ENCODE assay signal across 38 cellular contexts in genomic region chrX:31851761-31852160, GRCh38.
"Had no signal": no experiment of that assay in that cellular context is flagged by ENCODE, and none has a peak within 500 bp of the region (broad histone marks: within the 10 kb centered on the region; RNA-seq: fewer than 3 reads in every experiment).

No MANE protein-coding gene starts in this region.

- H3K4me1 ChIP-seq: adrenal gland, ascending aorta, breast epithelium had no signal

- FAIRE-seq: bronchial epithelial cell had no signal

- H3K9me3 Mint-ChIP-seq: activated naive CD4-positive, alpha-beta T cell treated with anti-CD3 and anti-CD28 coated beads, Interleukin-2, amount 10 ng/mL, durations not matched to agents 7 days and 5 days; activated naive CD4-positive, alpha-beta T cell treated with anti-CD3 and anti-CD28 coated beads, Interleukin-2, amount 50 U/mL, for 24 hours; activated naive CD8-positive, alpha-beta T cell treated with anti-CD3 and anti-CD28 coated beads for 36 hours; activated naive CD8-positive, alpha-beta T cell treated with anti-CD3 and anti-CD28 coated beads, Interleukin-2, amount 10 ng/mL, durations not matched to agents 7 days and 5 days; activated naive CD8-positive, alpha-beta T cell treated with anti-CD3 and anti-CD28 coated beads, Interleukin-2, amount 50 U/mL, for 24 hours; activated T-cell treated with anti-CD3 and anti-CD28 coated beads, Interleukin-2, amount 50 U/mL, for 4 hours; activated T-helper 1 cell treated with anti-CD3 and anti-CD28 coated beads, Interleukin-12 subunit alpha, Interleukin-12 subunit beta, Interleukin-2, Interleukin-4 antibody, amounts not matched to agents 30 ng/mL and 10 ng/mL and 1 ng/mL, durations not matched to agents 14 hours and 24 hours and 36 hours; activated T-helper 17 cell treated with anti-CD3 and anti-CD28 coated beads, Interleukin-2, amount 50 U/mL, for 72 hours; activated T-helper 2 cell treated with anti-CD3 and anti-CD28 coated beads, Interferon-gamma antibody, Interleukin-2, Interleukin-4, amounts not matched to agents 10 μg/mL and 5 μg/mL and 100 μg/mL, durations not matched to agents 14 hours and 24 hours and 36 hours had no signal

- H3K36me3 ChIP-seq: adrenal gland, ascending aorta, brain microvascular endothelial cell, breast epithelium, cardiac muscle cell had no signal

- H3K27ac ChIP-seq: adrenal gland, ascending aorta, brain microvascular endothelial cell, breast epithelium, cardiac muscle cell had no signal

- DNase-seq: activated effector memory CD4-positive, alpha-beta T cell treated with anti-CD3 and anti-CD28 coated beads, Interleukin-2, amount 50 U/mL, for 16 hours; activated effector memory CD4-positive, alpha-beta T cell treated with Interleukin-2 at 50 U/mL for 16 hours; activated gamma-delta T cell; activated gamma-delta T cell treated with Interleukin-2 at 50 U/mL for 16 hours; activated naive CD4-positive, alpha-beta T cell; activated naive CD4-positive, alpha-beta T cell treated with anti-CD3 and anti-CD28 coated beads for 36 hours; activated naive CD4-positive, alpha-beta T cell treated with anti-CD3 and anti-CD28 coated beads, Interleukin-2, amount 10 ng/mL, durations not matched to agents 7 days and 5 days; activated naive CD4-positive, alpha-beta T cell treated with anti-CD3 and anti-CD28 coated beads, Interleukin-2, amount 50 U/mL, for 16 hours; activated naive CD4-positive, alpha-beta T cell treated with Interleukin-2 at 50 U/mL for 16 hours; activated naive CD8-positive, alpha-beta T cell treated with anti-CD3 and anti-CD28 coated beads for 36 hours; activated naive CD8-positive, alpha-beta T cell treated with anti-CD3 and anti-CD28 coated beads, Interleukin-2, amount 10 ng/mL, durations not matched to agents 7 days and 5 days; activated naive CD8-positive, alpha-beta T cell treated with anti-CD3 and anti-CD28 coated beads, Interleukin-2, amount 50 U/mL, for 24 hours; activated T-cell treated with anti-CD3 and anti-CD28 coated beads, Interleukin-2, amount 50 U/mL, for 1 hour; activated T-cell treated with anti-CD3 and anti-CD28 coated beads, Interleukin-2, amount 50 U/mL, for 24 hours; activated T-cell treated with anti-CD3 and anti-CD28 coated beads, Interleukin-2, amount 50 U/mL, for 4 hours; activated T-cell treated with anti-CD3 and anti-CD28 coated beads, Interleukin-2, amount 50 U/mL, for 48 hours; activated T-cell treated with anti-CD3 and anti-CD28 coated beads, Interleukin-2, amount 50 U/mL, for 72 hours; adrenal gland; amniotic stem cell; amygdala; anterior cingulate cortex; aorta; brain microvascular endothelial cell; caudate nucleus; central memory CD4-positive, alpha-beta T cell; cerebellar nuclear complex had no signal

- H3K27me3 ChIP-seq: adrenal gland, ascending aorta, brain microvascular endothelial cell, cardiac muscle cell had no signal

- H3K36me3 Mint-ChIP-seq: activated naive CD4-positive, alpha-beta T cell treated with anti-CD3 and anti-CD28 coated beads, Interleukin-2, amount 10 ng/mL, durations not matched to agents 7 days and 5 days; activated naive CD4-positive, alpha-beta T cell treated with anti-CD3 and anti-CD28 coated beads, Interleukin-2, amount 50 U/mL, for 24 hours; activated naive CD4-positive, alpha-beta T cell treated with anti-CD3 and anti-CD28 coated beads, Interleukin-2, amount 50 U/mL, for 72 hours; activated naive CD8-positive, alpha-beta T cell; activated naive CD8-positive, alpha-beta T cell treated with anti-CD3 and anti-CD28 coated beads for 36 hours; activated naive CD8-positive, alpha-beta T cell treated with anti-CD3 and anti-CD28 coated beads, Interleukin-2, amount 10 ng/mL, durations not matched to agents 7 days and 5 days; brain had no signal

- H3K4me1 Mint-ChIP-seq: activated naive CD4-positive, alpha-beta T cell treated with anti-CD3 and anti-CD28 coated beads, Interleukin-2, amount 10 ng/mL, durations not matched to agents 7 days and 5 days; activated naive CD4-positive, alpha-beta T cell treated with anti-CD3 and anti-CD28 coated beads, Interleukin-2, amount 50 U/mL, for 24 hours; activated naive CD8-positive, alpha-beta T cell treated with anti-CD3 and anti-CD28 coated beads for 36 hours; activated naive CD8-positive, alpha-beta T cell treated with anti-CD3 and anti-CD28 coated beads, Interleukin-2, amount 10 ng/mL, durations not matched to agents 7 days and 5 days; activated naive CD8-positive, alpha-beta T cell treated with anti-CD3 and anti-CD28 coated beads, Interleukin-2, amount 50 U/mL, for 24 hours; activated T-helper 17 cell treated with anti-CD3 and anti-CD28 coated beads, Interleukin-2, amount 50 U/mL, for 72 hours; brain; central memory CD8-positive, alpha-beta T cell had no signal

- H3K4me3 ChIP-seq: adrenal gland, ascending aorta, breast epithelium, cardiac muscle cell had no signal

- H3K4me3 Mint-ChIP-seq: activated naive CD4-positive, alpha-beta T cell treated with anti-CD3 and anti-CD28 coated beads for 36 hours; activated naive CD4-positive, alpha-beta T cell treated with anti-CD3 and anti-CD28 coated beads, Interleukin-2, amount 10 ng/mL, durations not matched to agents 7 days and 5 days; activated naive CD4-positive, alpha-beta T cell treated with anti-CD3 and anti-CD28 coated beads, Interleukin-2, amount 50 U/mL, for 24 hours; activated naive CD8-positive, alpha-beta T cell; activated naive CD8-positive, alpha-beta T cell treated with anti-CD3 and anti-CD28 coated beads for 36 hours; activated naive CD8-positive, alpha-beta T cell treated with anti-CD3 and anti-CD28 coated beads, Interleukin-2, amount 10 ng/mL, durations not matched to agents 7 days and 5 days; activated naive CD8-positive, alpha-beta T cell treated with anti-CD3 and anti-CD28 coated beads, Interleukin-2, amount 50 U/mL, for 24 hours; activated T-cell treated with anti-CD3 and anti-CD28 coated beads, Interleukin-2, amount 50 U/mL, for 24 hours; activated T-cell treated with anti-CD3 and anti-CD28 coated beads, Interleukin-2, amount 50 U/mL, for 4 hours; activated T-cell treated with anti-CD3 and anti-CD28 coated beads, Interleukin-2, amount 50 U/mL, for 72 hours; activated T-helper 1 cell treated with anti-CD3 and anti-CD28 coated beads, Interleukin-12 subunit alpha, Interleukin-12 subunit beta, Interleukin-2, Interleukin-4 antibody, amounts not matched to agents 30 ng/mL and 10 ng/mL and 1 ng/mL, durations not matched to agents 14 hours and 24 hours and 36 hours; activated T-helper 17 cell treated with anti-CD3 and anti-CD28 coated beads, Interleukin-2, amount 50 U/mL, for 72 hours; brain; central memory CD8-positive, alpha-beta T cell had no signal

- H3K27ac Mint-ChIP-seq: activated naive CD4-positive, alpha-beta T cell treated with anti-CD3 and anti-CD28 coated beads for 36 hours; activated naive CD4-positive, alpha-beta T cell treated with anti-CD3 and anti-CD28 coated beads, Interleukin-2, amount 10 ng/mL, durations not matched to agents 7 days and 5 days; activated naive CD4-positive, alpha-beta T cell treated with anti-CD3 and anti-CD28 coated beads, Interleukin-2, amount 50 U/mL, for 24 hours; activated naive CD4-positive, alpha-beta T cell treated with anti-CD3 and anti-CD28 coated beads, Interleukin-2, amount 50 U/mL, for 72 hours; activated naive CD8-positive, alpha-beta T cell; activated naive CD8-positive, alpha-beta T cell treated with anti-CD3 and anti-CD28 coated beads for 36 hours; activated naive CD8-positive, alpha-beta T cell treated with anti-CD3 and anti-CD28 coated beads, Interleukin-2, amount 10 ng/mL, durations not matched to agents 7 days and 5 days; activated naive CD8-positive, alpha-beta T cell treated with anti-CD3 and anti-CD28 coated beads, Interleukin-2, amount 50 U/mL, for 24 hours; activated T-cell treated with anti-CD3 and anti-CD28 coated beads, Interleukin-2, amount 50 U/mL, for 24 hours; activated T-cell treated with anti-CD3 and anti-CD28 coated beads, Interleukin-2, amount 50 U/mL, for 72 hours; activated T-helper 1 cell treated with anti-CD3 and anti-CD28 coated beads, Interleukin-12 subunit alpha, Interleukin-12 subunit beta, Interleukin-2, Interleukin-4 antibody, amounts not matched to agents 30 ng/mL and 10 ng/mL and 1 ng/mL, durations not matched to agents 14 hours and 24 hours and 36 hours; activated T-helper 17 cell treated with anti-CD3 and anti-CD28 coated beads, Interleukin-2, amount 50 U/mL, for 72 hours; activated T-helper 2 cell treated with anti-CD3 and anti-CD28 coated beads, Interferon-gamma antibody, Interleukin-2, Interleukin-4, amounts not matched to agents 10 μg/mL and 5 μg/mL and 100 μg/mL, durations not matched to agents 14 hours and 24 hours and 36 hours; brain had no signal

- H3K27me3 Mint-ChIP-seq: activated naive CD4-positive, alpha-beta T cell treated with anti-CD3 and anti-CD28 coated beads, Interleukin-2, amount 10 ng/mL, durations not matched to agents 7 days and 5 days; activated naive CD4-positive, alpha-beta T cell treated with anti-CD3 and anti-CD28 coated beads, Interleukin-2, amount 50 U/mL, for 24 hours; activated naive CD8-positive, alpha-beta T cell; activated naive CD8-positive, alpha-beta T cell treated with anti-CD3 and anti-CD28 coated beads for 36 hours; activated naive CD8-positive, alpha-beta T cell treated with anti-CD3 and anti-CD28 coated beads, Interleukin-2, amount 10 ng/mL, durations not matched to agents 7 days and 5 days; activated naive CD8-positive, alpha-beta T cell treated with anti-CD3 and anti-CD28 coated beads, Interleukin-2, amount 50 U/mL, for 24 hours; activated T-helper 17 cell treated with anti-CD3 and anti-CD28 coated beads, Interleukin-2, amount 50 U/mL, for 72 hours; brain; central memory CD8-positive, alpha-beta T cell had no signal

- H3K9me3 ChIP-seq: adrenal gland, ascending aorta, breast epithelium had no signal

- ATAC-seq: activated naive CD4-positive, alpha-beta T cell treated with anti-CD3 and anti-CD28 coated beads, Interleukin-2, amount 50 U/mL, for 72 hours; activated naive CD8-positive, alpha-beta T cell treated with anti-CD3 and anti-CD28 coated beads, Interleukin-2, amount 50 U/mL, for 24 hours; activated T-cell treated with anti-CD3 and anti-CD28 coated beads, Interleukin-2, amount 50 U/mL, for 4 hours; activated T-cell treated with anti-CD3 and anti-CD28 coated beads, Interleukin-2, amount 50 U/mL, for 72 hours; activated T-helper 17 cell treated with anti-CD3 and anti-CD28 coated beads, Interleukin-2, amount 50 U/mL, for 72 hours had no signal
